ENCODE assay signal across 10 cellular contexts in genomic region chr2:241035142-241035817, GRCh38. TPM values are rescaled to one million over a fixed set of nuclear protein-coding genes. Genes with fewer than 3 reads are reported as not detected.
A peak's percentile ranks its signal among the peaks of the same experiment; 100 is the strongest.
DNase-seq lines count a peak whose midpoint lies in the region; ATAC-seq and TF ChIP-seq lines count a peak whose summit lies in the region.
"Had no signal": no experiment of that assay in that cellular context is flagged by ENCODE, and none has a peak within 500 bp of the region (broad histone marks: within the 10 kb centered on the region; RNA-seq: fewer than 3 reads in every experiment).

No MANE protein-coding gene starts in this region.

- no peak for TF ChIP-seq POLR2A in sigmoid colon (IDR thresholded peaks at IDR 0.05)

- no peak for DNase-seq in activated naive CD4-positive, alpha-beta T cell treated with anti-CD3 and anti-CD28 coated beads for 36 hours
- DNase-seq in activated naive CD4-positive, alpha-beta T cell treated with anti-CD3 and anti-CD28 coated beads, Interleukin-2, amount 50 U/mL, for 72 hours (ENCODE audit: low spot score in 2 of 2) = no peak
- DNase-seq in T-helper 2 cell treated with Interferon-gamma antibody and Interleukin-4, amounts not matched to agents 5 μg/mL and 100 μg/mL, for 36 hours (ENCODE audit: low spot score) = no peak
- peak; percentile 14 to 57 (median 53) for DNase-seq in effector memory CD8-positive, alpha-beta T cell
- DNase-seq in sigmoid colon = peak; percentile 52
- DNase-seq: GF-D8 had no signal

- ATAC-seq in activated naive CD4-positive, alpha-beta T cell treated with anti-CD3 and anti-CD28 coated beads, Interleukin-2, amount 50 U/mL, for 72 hours = no peak
- peak; percentile 16 for ATAC-seq in effector memory CD8-positive, alpha-beta T cell (replicated peaks)
- no peak for ATAC-seq in GM19351 (IDR thresholded peaks at IDR 0.05; ENCODE audit: unreplicated experiment)
- ATAC-seq in GM19328 (IDR thresholded peaks at IDR 0.05; ENCODE audit: unreplicated experiment) = no peak
- ATAC-seq in GM21576 (IDR thresholded peaks at IDR 0.05; ENCODE audit: unreplicated experiment) = no peak
- ATAC-seq: SK-N-SH treated with all-trans-retinoic acid at 6 μM for 48 hours had no signal

- peaks cover 0 to 4% (median 0%) of the 10 kb centered on the region in 4 donors for H3K36me3 ChIP-seq in sigmoid colon

- intact Hi-C loops in activated naive CD4-positive, alpha-beta T cell treated with anti-CD3 and anti-CD28 coated beads for 36 hours (cut with micrococcal nuclease) = no loop called here
- intact Hi-C loops in sigmoid colon (cut with DNase I) = no loop called here

- peaks cover 12% of the 10 kb centered on the region for H3K4me1 Mint-ChIP-seq in activated naive CD4-positive, alpha-beta T cell treated with anti-CD3 and anti-CD28 coated beads for 36 hours (ENCODE audit: low read depth)
- peaks cover 18% of the 10 kb centered on the region for H3K4me1 Mint-ChIP-seq in T-helper 2 cell treated with Interferon-gamma antibody and Interleukin-4, amounts not matched to agents 5 μg/mL and 100 μg/mL, for 36 hours (ENCODE audit: low read depth)
- peaks cover 0 to 9% of the 10 kb centered on the region in 2 donors for H3K4me1 Mint-ChIP-seq in effector memory CD8-positive, alpha-beta T cell (ENCODE audit: low read depth in 2 of 2)

- no peaks in the 10 kb centered on the region for H3K27me3 Mint-ChIP-seq in activated naive CD4-positive, alpha-beta T cell treated with anti-CD3 and anti-CD28 coated beads for 36 hours (ENCODE audit: low read depth)
- no peaks in the 10 kb centered on the region for H3K27me3 Mint-ChIP-seq in T-helper 2 cell treated with Interferon-gamma antibody and Interleukin-4, amounts not matched to agents 5 μg/mL and 100 μg/mL, for 36 hours (ENCODE audit: low read depth)
- H3K27me3 Mint-ChIP-seq in effector memory CD8-positive, alpha-beta T cell = peaks cover 5 to 8% of the 10 kb centered on the region in 2 donors

- H3K27me3 ChIP-seq in sigmoid colon = peaks cover 0 to 28% (median 20%) of the 10 kb centered on the region in 3 donors

- TF ChIP-seq EP300 in sigmoid colon (IDR thresholded peaks at IDR 0.05) = no peak

- peaks cover 0 to 17% (median 14%) of the 10 kb centered on the region in 4 donors for H3K4me1 ChIP-seq in sigmoid colon

- H3K9me3 Mint-ChIP-seq in activated naive CD4-positive, alpha-beta T cell treated with anti-CD3 and anti-CD28 coated beads for 36 hours = no peaks in the 10 kb centered on the region
- H3K9me3 Mint-ChIP-seq in activated naive CD4-positive, alpha-beta T cell treated with anti-CD3 and anti-CD28 coated beads, Interleukin-2, amount 50 U/mL, for 72 hours = no peaks in the 10 kb centered on the region
- no peaks in the 10 kb centered on the region for H3K9me3 Mint-ChIP-seq in T-helper 2 cell treated with Interferon-gamma antibody and Interleukin-4, amounts not matched to agents 5 μg/mL and 100 μg/mL, for 36 hours
- H3K9me3 Mint-ChIP-seq in effector memory CD8-positive, alpha-beta T cell = no peaks in the 10 kb centered on the region

- H3K27ac Mint-ChIP-seq in activated naive CD4-positive, alpha-beta T cell treated with anti-CD3 and anti-CD28 coated beads for 36 hours = no peak overlapping the region
- H3K27ac Mint-ChIP-seq in activated naive CD4-positive, alpha-beta T cell treated with anti-CD3 and anti-CD28 coated beads, Interleukin-2, amount 50 U/mL, for 72 hours = no peak overlapping the region
- no peak overlapping the region for H3K27ac Mint-ChIP-seq in T-helper 2 cell treated with Interferon-gamma antibody and Interleukin-4, amounts not matched to agents 5 μg/mL and 100 μg/mL, for 36 hours
- H3K27ac Mint-ChIP-seq in effector memory CD8-positive, alpha-beta T cell = peak overlapping the region in 1 of 2 donors; percentile 29

- no peaks in the 10 kb centered on the region for H3K36me3 Mint-ChIP-seq in activated naive CD4-positive, alpha-beta T cell treated with anti-CD3 and anti-CD28 coated beads for 36 hours (ENCODE audit: low read depth)
- H3K36me3 Mint-ChIP-seq in activated naive CD4-positive, alpha-beta T cell treated with anti-CD3 and anti-CD28 coated beads, Interleukin-2, amount 50 U/mL, for 72 hours = no peaks in the 10 kb centered on the region
- peaks cover 3% of the 10 kb centered on the region for H3K36me3 Mint-ChIP-seq in T-helper 2 cell treated with Interferon-gamma antibody and Interleukin-4, amounts not matched to agents 5 μg/mL and 100 μg/mL, for 36 hours (ENCODE audit: low read depth)
- peaks cover 19% of the 10 kb centered on the region for H3K36me3 Mint-ChIP-seq in effector memory CD8-positive, alpha-beta T cell (ENCODE audit: insufficient read depth)

- H3K9me3 ChIP-seq in sigmoid colon = no peaks in the 10 kb centered on the region

- H3K4me3 ChIP-seq in sigmoid colon = no peak overlapping the region

- no peak for TF ChIP-seq CTCF in sigmoid colon (IDR thresholded peaks at IDR 0.05)

- H3K4me3 Mint-ChIP-seq in activated naive CD4-positive, alpha-beta T cell treated with anti-CD3 and anti-CD28 coated beads for 36 hours = peak overlapping the region; percentile 18
- peak overlapping the region; percentile 6 for H3K4me3 Mint-ChIP-seq in T-helper 2 cell treated with Interferon-gamma antibody and Interleukin-4, amounts not matched to agents 5 μg/mL and 100 μg/mL, for 36 hours
- peak overlapping the region; percentile 45 to 83 for H3K4me3 Mint-ChIP-seq in effector memory CD8-positive, alpha-beta T cell

- WGBS in sigmoid colon, 2 donors = 42 to 43% methylated on average over 31 of the region's 31 CpGs

- no peak overlapping the region for H3K27ac ChIP-seq in sigmoid colon

- CTCF ChIA-PET in activated naive CD4-positive, alpha-beta T cell treated with anti-CD3 and anti-CD28 coated beads for 36 hours (lab: Charles Lee) = no interaction called here

RNA-seq across cellular contexts. Expression of gene SNED1, which starts 36.9 kb away (rescaled TPM):
- under 1 TPM; 0.35 to 0.60 TPM for total RNA-seq in activated naive CD4-positive, alpha-beta T cell treated with anti-CD3 and anti-CD28 coated beads for 36 hours
- total RNA-seq in activated naive CD4-positive, alpha-beta T cell treated with anti-CD3 and anti-CD28 coated beads, Interleukin-2, amount 50 U/mL, for 72 hours = 1 to 10 TPM in 1 of 2 donors, under 1 TPM in 1; 0.34 to 7.1 TPM
- 10 to 100 TPM in 3 of 4 donors, 1 to 10 TPM in 1; 8.3 to 37.1 (median 17.0) TPM for total RNA-seq in sigmoid colon
- polyA plus RNA-seq in sigmoid colon = 1 to 10 TPM in 2 of 3 donors, under 1 TPM in 1; 0.69 to 6.3 (median 3.0) TPM

Comparison
In these comparisons a context has a peak if more than half of its experiments do, and no peak if none do; other contexts are left out.
1. DNase-seq: peak in effector memory CD8-positive, alpha-beta T cell (3 of 3) and sigmoid colon (single experiment); none in activated naive CD4-positive, alpha-beta T cell treated with anti-CD3 and anti-CD28 coated beads for 36 hours (single experiment), activated naive CD4-positive, alpha-beta T cell treated with anti-CD3 and anti-CD28 coated beads, Interleukin-2, amount 50 U/mL, for 72 hours (0 of 2) and T-helper 2 cell treated with Interferon-gamma antibody and Interleukin-4, amounts not matched to agents 5 μg/mL and 100 μg/mL, for 36 hours (single experiment).
2. H3K4me3 Mint-ChIP-seq: peak in every context shown above with its lines; median percentile 64 in effector memory CD8-positive, alpha-beta T cell; 18 in activated naive CD4-positive, alpha-beta T cell treated with anti-CD3 and anti-CD28 coated beads for 36 hours; 6 in T-helper 2 cell treated with Interferon-gamma antibody and Interleukin-4, amounts not matched to agents 5 μg/mL and 100 μg/mL, for 36 hours.